Comparison of ENCODE assay signal across 8 cellular contexts in genomic region chr3:167740961-167741587, GRCh38. TPM values are rescaled to one million over a fixed set of nuclear protein-coding genes. Genes with fewer than 3 reads are reported as not detected.
DNase-seq lines count a peak whose midpoint lies in the region; ATAC-seq, FAIRE-seq and TF ChIP-seq lines count a peak whose summit lies in the region.

No MANE protein-coding gene starts in this region.

- peaks cover 10% of the 10 kb centered on the region; the same call in 1 of the 2 replicates for H3K4me1 ChIP-seq in PC-3 (ENCODE audit: insufficient read depth, low read length)

- DNase-seq in NCI-H345 (lab: John Stamatoyannopoulos, UW) (peak; percentile 6), NCI-H345 treated with DMSO at 0.1 percent for 48 hours (lab: John Stamatoyannopoulos, UW; ENCODE audit: unreplicated experiment) (no peak), PC-3 (peak; percentile 59), bronchial epithelial cell (ENCODE audit: low read depth) (peak; percentile 46), lung microvascular endothelial cell (ENCODE audit: low read depth in 2 of 2) (peak; percentile 31 to 54), coronary artery (ENCODE audit: low spot score) (no peak)

- H3K9me3 ChIP-seq in PC-3 (ENCODE audit: low read length) = no peaks in the 10 kb centered on the region

- TF ChIP-seq CTCF in PC-3 (conservative IDR thresholded peaks at IDR 0.05; ENCODE audit: low read depth, low read length) = peak; percentile 67
- peak; percentile 18 for TF ChIP-seq CTCF in bronchial epithelial cell (IDR thresholded peaks at IDR 0.05; ENCODE audit: insufficient read depth, low read length, severe bottlenecking)
- no peak for TF ChIP-seq CTCF in coronary artery (IDR thresholded peaks at IDR 0.05)

- H3K79me2 ChIP-seq in PC-3 (ENCODE audit: low read length) = no peaks in the 10 kb centered on the region

- no TSS peak for BruUV-seq in PC-3 (replicated peaks; lab: Mats Ljungman, UMichigan)

- no peaks in the 10 kb centered on the region for H4K20me1 ChIP-seq in PC-3 (ENCODE audit: low read length)

- H3K9ac ChIP-seq in PC-3 (ENCODE audit: low read length) = no peak overlapping the region

- CTCF ChIA-PET in PC-3 (lab: Charles Lee) = interaction anchor here (0.6 to 1.2 kb wide), 7 partner anchors 56 to 361 kb away, joined by 3 to 8 read pairs (median 4); partner anchors contain the start of gene ZBBX

- H3K9me2 ChIP-seq in PC-3 (replicated peaks; ENCODE audit: low read length) = no peaks in the 10 kb centered on the region

- POLR2A ChIA-PET in PC-3 (lab: Charles Lee; ENCODE audit: unreplicated experiment) = no interaction called here

- H3K4me3 ChIP-seq in PC-3 (ENCODE audit: low read length) = no peak overlapping the region
- H3K4me3 ChIP-seq in bronchial epithelial cell (ENCODE audit: low read depth, low read length) = no peak overlapping the region
- H3K4me3 ChIP-seq in coronary artery = no peak overlapping the region

- H2AFZ ChIP-seq in PC-3 (ENCODE audit: low read length) = no peak overlapping the region

- H3K4me2 ChIP-seq in PC-3 (ENCODE audit: low read length) = no peak overlapping the region

- no peak for FAIRE-seq in bronchial epithelial cell (lab: Jason Lieb, UNC)

- intact Hi-C loops in PC-3 (cut with micrococcal nuclease) = loop anchor here (1.0 kb wide), 1 partner anchor 334 kb away; no protein-coding TSS in a partner anchor

- H3K27me3 ChIP-seq in PC-3 (ENCODE audit: low read length) (no peaks in the 10 kb centered on the region), bronchial epithelial cell (ENCODE audit: control insufficient read depth, insufficient read depth, low read length) (no peaks in the 10 kb centered on the region)

- H3K27ac ChIP-seq in PC-3 (ENCODE audit: low read length) = no peak overlapping the region
- H3K27ac ChIP-seq in coronary artery = no peak overlapping the region

- peak; percentile 91 for ATAC-seq in GM19455 (IDR thresholded peaks at IDR 0.05; ENCODE audit: unreplicated experiment)
- ATAC-seq in HG03280 (IDR thresholded peaks at IDR 0.05; ENCODE audit: unreplicated experiment) = peak; percentile 89
- peak; percentile 96 for ATAC-seq in PC-3

- no peaks in the 10 kb centered on the region for H3K36me3 ChIP-seq in PC-3 (ENCODE audit: low read depth, low read length)
- no peaks in the 10 kb centered on the region for H3K36me3 ChIP-seq in bronchial epithelial cell (ENCODE audit: control insufficient read depth, insufficient read depth, low read length)

- no peaks in the 10 kb centered on the region for H3F3A ChIP-seq in PC-3 (ENCODE audit: low read length, unreplicated experiment)

RNA-seq across cellular contexts. Expression of gene SERPINI1, which starts 5.6 kb away (rescaled TPM):
- 0.52 and 1.3 TPM in 2 replicates for total RNA-seq in PC-3 (2014; rRNA removed)
- 1.8 and 3.3 TPM in 2 replicates for total RNA-seq in bronchial epithelial cell
- 0.65 and 1.2 TPM in 2 replicates for total RNA-seq in lung microvascular endothelial cell

RNA-seq across cellular contexts. Expression of gene PDCD10, which starts 6.4 kb away (rescaled TPM):
- total RNA-seq in PC-3 (2014; rRNA removed) = 80.5 and 105 TPM in 2 replicates
- total RNA-seq in bronchial epithelial cell = 83.2 and 131 TPM in 2 replicates
- 42.9 and 48.2 TPM in 2 replicates for total RNA-seq in lung microvascular endothelial cell

Comparison
In these comparisons a context has a peak if more than half of its experiments do, and no peak if none do; other contexts are left out.
1. DNase-seq: peak in NCI-H345 (single experiment), PC-3 (single experiment), bronchial epithelial cell (single experiment) and lung microvascular endothelial cell (2 of 2); none in NCI-H345 treated with DMSO at 0.1 percent for 48 hours (single experiment) and coronary artery (single experiment).
2. Peak in every context shown above with its lines, with median percentiles within 50 percentile points of each other: ATAC-seq.